In genomic region chr3:38574411-38575278, GRCh38 we compare ENCODE assay signal across 12 cellular contexts.
A peak's percentile ranks its signal among the peaks of the same experiment; 100 is the strongest.
DNase-seq lines count a peak whose midpoint lies in the region; ATAC-seq and TF ChIP-seq lines count a peak whose summit lies in the region.
"Had no signal": no experiment of that assay in that cellular context is flagged by ENCODE, and none has a peak within 500 bp of the region (broad histone marks: within the 10 kb centered on the region; RNA-seq: fewer than 3 reads in every experiment).

No MANE protein-coding gene starts in this region.

- H3K9me2 ChIP-seq in hepatocyte (replicated peaks; ENCODE audit: insufficient read depth): no peaks in the 10 kb centered on the region

- no peaks in the 10 kb centered on the region for H3K79me2 ChIP-seq in hepatocyte

- no peaks in the 10 kb centered on the region for H3K36me3 ChIP-seq in hepatocyte (replicated peaks; ENCODE audit: insufficient read depth, low read depth)
- H3K36me3 ChIP-seq in colonic mucosa: no peaks in the 10 kb centered on the region
- H3K36me3 ChIP-seq in brain microvascular endothelial cell (replicated peaks): no peaks in the 10 kb centered on the region
- H3K36me3 ChIP-seq: right lobe of liver, thoracic aorta had no signal

- H3K27ac ChIP-seq in hepatocyte (no peak overlapping the region), colonic mucosa (no peak overlapping the region), brain microvascular endothelial cell (no peak overlapping the region)
- H3K27ac ChIP-seq: right lobe of liver, thoracic aorta had no signal

- H3K4me3 ChIP-seq in hepatocyte (no peak overlapping the region), colonic mucosa (no peak overlapping the region), brain microvascular endothelial cell (ENCODE audit: low read depth, low read length) (no peak overlapping the region)
- H3K4me3 ChIP-seq: right lobe of liver, thoracic aorta had no signal

- H3K9ac ChIP-seq in colonic mucosa (ENCODE audit: low read depth in 2 of 2, low read length in 2 of 2): no peak overlapping the region

- H3K9me3 ChIP-seq in hepatocyte (ENCODE audit: low read depth) (no peaks in the 10 kb centered on the region), colonic mucosa (no peaks in the 10 kb centered on the region)
- H3K9me3 ChIP-seq: right lobe of liver had no signal

- in situ Hi-C loops in brain microvascular endothelial cell (cut with HindIII; ENCODE audit: low pct_ligation_motif_present, low sequenced_read_pairs): no loop called here

- no peak overlapping the region for H2AFZ ChIP-seq in hepatocyte

- peak; percentile 66; the same call in 2 of the 3 replicates for ATAC-seq in SK-N-SH treated with all-trans-retinoic acid at 6 μM for 48 hours
- peak; percentile 43 for ATAC-seq in stimulated activated naive CD8-positive, alpha-beta T cell treated with anti-CD3 and anti-CD28 coated beads, Interleukin-15, Interleukin-2, amounts not matched to agents 100 U/mL and 50 U/mL, for 24 hours
- ATAC-seq: activated T-helper 17 cell treated with anti-CD3 and anti-CD28 coated beads, Interleukin-2, amount 50 U/mL, for 72 hours had no signal

- no peaks in the 10 kb centered on the region for H4K20me1 ChIP-seq in hepatocyte (ENCODE audit: insufficient read depth, poor library complexity, severe bottlenecking)

- TF ChIP-seq CTCF in hepatocyte (IDR thresholded peaks at IDR 0.05; ENCODE audit: poor library complexity) (no peak), colonic mucosa (IDR thresholded peaks at IDR 0.05) (no peak), brain microvascular endothelial cell (IDR thresholded peaks at IDR 0.05; ENCODE audit: low read depth, low read length, missing control alignments) (no peak)

- 69% methylated on average over 6 of the region's 6 CpGs for WGBS in hepatocyte (ENCODE audit: low lambda C conversion rate, missing lambda C conversion rate)

- H3K27me3 ChIP-seq in hepatocyte: no peaks in the 10 kb centered on the region
- H3K27me3 ChIP-seq in colonic mucosa: no peaks in the 10 kb centered on the region
- no peaks in the 10 kb centered on the region for H3K27me3 ChIP-seq in brain microvascular endothelial cell (replicated peaks)
- H3K27me3 ChIP-seq: right lobe of liver had no signal

- H3K4me1 ChIP-seq in hepatocyte (ENCODE audit: insufficient read depth): no peaks in the 10 kb centered on the region
- no peaks in the 10 kb centered on the region for H3K4me1 ChIP-seq in colonic mucosa
- H3K4me1 ChIP-seq: right lobe of liver had no signal

- intact Hi-C loops in colonic mucosa (cut with DNase I): no loop called here

- no peak overlapping the region for H3K4me2 ChIP-seq in hepatocyte

- DNase-seq in activated CD8-positive, alpha-beta memory T cell treated with anti-CD3 and anti-CD28 coated beads for 24 hours: peak; percentile 38
- no peak for DNase-seq in activated CD8-positive, alpha-beta memory T cell treated with anti-CD3 and anti-CD28 coated beads, Interleukin-2, amount 50 U/mL, for 4 hours
- DNase-seq in hepatocyte (ENCODE audit: low spot score): peak; percentile 8
- no peak for DNase-seq in stimulated activated naive CD8-positive, alpha-beta T cell treated with anti-CD3 and anti-CD28 coated beads, Interleukin-15, Interleukin-2, amounts not matched to agents 100 U/mL and 50 U/mL, for 24 hours
- no peak for DNase-seq in colonic mucosa
- DNase-seq in brain microvascular endothelial cell: no peak
- no peak for DNase-seq in NCI-H187 treated with DMSO at 0.1 percent for 48 hours (lab: John Stamatoyannopoulos, UW)
- DNase-seq: SHP77 had no signal

TF ChIP-seq in SK-N-SH treated with all-trans-retinoic acid at 6 μM for 48 hours, 23 proteins besides CTCF, POLR2A, EP300 and RAD21:
- TF ChIP-seq ZNF70 (CRISPR knock-in tag; IDR thresholded peaks at IDR 0.05) (peak; percentile 73; the same call in 1 of the 2 replicates), ZFP30 (CRISPR knock-in tag; IDR thresholded peaks at IDR 0.05) (no peak), TCF4 (CRISPR knock-in tag; IDR thresholded peaks at IDR 0.05; ENCODE audit: borderline replicate concordance) (peak; percentile 37; the same call in 1 of the 2 replicates)

Comparison
In these comparisons a context has a peak if more than half of its experiments do, and no peak if none do; other contexts are left out.
1. DNase-seq: peak in activated CD8-positive, alpha-beta memory T cell treated with anti-CD3 and anti-CD28 coated beads for 24 hours (single experiment) and hepatocyte (single experiment); none in activated CD8-positive, alpha-beta memory T cell treated with anti-CD3 and anti-CD28 coated beads, Interleukin-2, amount 50 U/mL, for 4 hours (single experiment), stimulated activated naive CD8-positive, alpha-beta T cell treated with anti-CD3 and anti-CD28 coated beads, Interleukin-15, Interleukin-2, amounts not matched to agents 100 U/mL and 50 U/mL, for 24 hours (single experiment), colonic mucosa (single experiment), brain microvascular endothelial cell (single experiment) and NCI-H187 treated with DMSO at 0.1 percent for 48 hours (single experiment).